In genomic region chr6:12886961-12887775, GRCh38 we compare ENCODE assay signal across 15 cellular contexts.
DNase-seq lines count a peak whose midpoint lies in the region; ATAC-seq and TF ChIP-seq lines count a peak whose summit lies in the region.
"Had no signal": no experiment of that assay in that cellular context is flagged by ENCODE, and none has a peak within 500 bp of the region (broad histone marks: within the 10 kb centered on the region; RNA-seq: fewer than 3 reads in every experiment).

No MANE protein-coding gene starts in this region.

- no peak for TF ChIP-seq CTCF in H9 (conservative IDR thresholded peaks at IDR 0.05)
- TF ChIP-seq CTCF in astrocyte of the spinal cord (IDR thresholded peaks at IDR 0.05; ENCODE audit: low read depth, low read length) = no peak
- no peak for TF ChIP-seq CTCF in right lobe of liver (IDR thresholded peaks at IDR 0.05)
- TF ChIP-seq CTCF in esophagus muscularis mucosa (IDR thresholded peaks at IDR 0.05) = no peak

- WGBS in H9 (ENCODE audit: extremely low coverage, insufficient read length, low lambda C conversion rate) = no CpG with 5 or more reads among the region's 8 CpGs
- WGBS in right lobe of liver (ENCODE audit: insufficient coverage, low coverage, low lambda C conversion rate, missing lambda C conversion rate) = 39% methylated on average over 8 of the region's 8 CpGs
- WGBS in esophagus muscularis mucosa = 71% methylated on average over 8 of the region's 8 CpGs

- peaks cover 17 to 36% (median 29%) of the 10 kb centered on the region in 3 experiments for H3K36me3 Mint-ChIP-seq in H9 (ENCODE audit: insufficient read depth in 1 of 3, low read depth in 3 of 3)
- H3K36me3 Mint-ChIP-seq: CD14-positive monocyte had no signal

- TF ChIP-seq POLR2A in right lobe of liver (IDR thresholded peaks at IDR 0.05) (no peak), esophagus muscularis mucosa (IDR thresholded peaks at IDR 0.05; ENCODE audit: low read depth) (no peak), GM18505 (IDR thresholded peaks at IDR 0.05; ENCODE audit: borderline replicate concordance, extremely low read depth, insufficient read depth, insufficient read length) (no peak)

- peak overlapping the region; percentile 41 to 51; a peak in 4 of 5 replicates for H3K4me3 Mint-ChIP-seq in H9
- H3K4me3 Mint-ChIP-seq: activated naive CD4-positive, alpha-beta T cell treated with anti-CD3 and anti-CD28 coated beads for 36 hours; CD14-positive monocyte had no signal

- H3K27ac ChIP-seq in BLaER1 treated with 17β-estradiol and CSF1 and Interleukin-3, amounts not matched to agents 10 nM and 100 nM = no peak overlapping the region
- H3K27ac ChIP-seq in H9 (ENCODE audit: insufficient read length, low read depth, low read length) = no peak overlapping the region
- H3K27ac ChIP-seq in right lobe of liver = no peak overlapping the region
- no peak overlapping the region for H3K27ac ChIP-seq in esophagus muscularis mucosa (replicated peaks in 1 of 4)
- H3K27ac ChIP-seq: tibial nerve had no signal

- H4K5ac ChIP-seq in H9 (ENCODE audit: insufficient read length, low read depth, low read length) = no peak overlapping the region

- H2BK15ac ChIP-seq in H9 (ENCODE audit: low read depth, low read length) = no peak overlapping the region

- in situ Hi-C loops in astrocyte of the spinal cord (cut with HindIII; ENCODE audit: low sequenced_read_pairs) = no loop called here

- no peak for TF ChIP-seq EP300 in esophagus muscularis mucosa (IDR thresholded peaks at IDR 0.05)

- no peak overlapping the region for H3K4me3 ChIP-seq in BLaER1 treated with 17β-estradiol and CSF1 and Interleukin-3, amounts not matched to agents 10 nM and 100 nM
- H3K4me3 ChIP-seq in astrocyte of the spinal cord (ENCODE audit: low read depth, low read length) (no peak overlapping the region), right lobe of liver (no peak overlapping the region), esophagus muscularis mucosa (no peak overlapping the region)
- H3K4me3 ChIP-seq: tibial nerve had no signal

- H3K4me1 ChIP-seq in BLaER1 treated with 17β-estradiol and CSF1 and Interleukin-3, amounts not matched to agents 10 nM and 100 nM = peaks cover 0 to 14% (median 6%) of the 10 kb centered on the region in 10 experiments; a peak in 10 of 20 replicates
- peaks cover 5% of the 10 kb centered on the region; the same call in 1 of the 2 replicates for H3K4me1 ChIP-seq in H9 (ENCODE audit: insufficient read depth, low read length)
- H3K4me1 ChIP-seq in right lobe of liver = no peaks in the 10 kb centered on the region
- peaks cover 0 to 5% (median 0%) of the 10 kb centered on the region in 4 donors for H3K4me1 ChIP-seq in esophagus muscularis mucosa
- H3K4me1 ChIP-seq: tibial nerve had no signal

- peak; percentile 65 for DNase-seq in H9
- peak; percentile 23 for DNase-seq in astrocyte of the spinal cord (ENCODE audit: low read depth, low spot score)
- peak; percentile 86 for DNase-seq in kidney tubule cell (ENCODE audit: low spot score)
- no peak for DNase-seq in NCI-H2196 treated with DMSO at 0.1 percent for 48 hours (lab: John Stamatoyannopoulos, UW; ENCODE audit: unreplicated experiment)
- no peak for DNase-seq in right lobe of liver
- DNase-seq in esophagus muscularis mucosa (ENCODE audit: extremely low spot score) = no peak
- DNase-seq: activated naive CD4-positive, alpha-beta T cell treated with anti-CD3 and anti-CD28 coated beads for 36 hours; DND-41; NCI-H1105 treated with DMSO at 0.1 percent for 48 hours; stimulated activated CD4-positive, alpha-beta T cell treated with anti-CD3 and anti-CD28 coated beads, Interleukin-4, amount 100 ng/mL, for 1 hour had no signal

- no peak overlapping the region for H2AK5ac ChIP-seq in H9 (ENCODE audit: insufficient read length, low read length)

- no peak overlapping the region for H2AFZ ChIP-seq in H9 (ENCODE audit: low read length)

- ATAC-seq in right lobe of liver (no peak), GM18505 (IDR thresholded peaks at IDR 0.05; ENCODE audit: unreplicated experiment) (no peak)
- ATAC-seq: sciatic nerve had no signal

- no peaks in the 10 kb centered on the region for H3K27me3 Mint-ChIP-seq in H9 (ENCODE audit: low read depth)

- H3K4me1 Mint-ChIP-seq in H9 = peaks cover 19 to 24% of the 10 kb centered on the region in 2 experiments
- H3K4me1 Mint-ChIP-seq: CD14-positive monocyte had no signal

- H3K4me2 ChIP-seq in BLaER1 treated with 17β-estradiol and CSF1 and Interleukin-3, amounts not matched to agents 10 nM and 100 nM = peak overlapping the region in 7 of 11 experiments; percentile 10 to 41 (median 15); a peak in 9 of 22 replicates
- peak overlapping the region; percentile 15 for H3K4me2 ChIP-seq in H9 (ENCODE audit: insufficient read depth, insufficient read length, low read length)

- no peak overlapping the region for H2BK120ac ChIP-seq in H9 (ENCODE audit: low read depth, low read length, poor library complexity, severe bottlenecking)

- H3K23me2 ChIP-seq in H9 (ENCODE audit: insufficient read length, low read depth, low read length, poor library complexity, severe bottlenecking) = no peaks in the 10 kb centered on the region

- H3K27me3 ChIP-seq in BLaER1 treated with 17β-estradiol and CSF1 and Interleukin-3, amounts not matched to agents 10 nM and 100 nM = no peaks in the 10 kb centered on the region
- H3K27me3 ChIP-seq in H9 (ENCODE audit: insufficient read depth, low read length) (no peaks in the 10 kb centered on the region), right lobe of liver (no peaks in the 10 kb centered on the region), esophagus muscularis mucosa (peaks cover 0 to 14% (median 0%) of the 10 kb centered on the region in 4 donors)

- no peak overlapping the region for H2BK5ac ChIP-seq in H9 (ENCODE audit: insufficient read length, low read length)

- H3K27ac Mint-ChIP-seq in H9 = peak overlapping the region in 2 of 3 experiments; percentile 95 to 96; a peak in 5 of 7 replicates
- H3K27ac Mint-ChIP-seq: activated naive CD4-positive, alpha-beta T cell treated with anti-CD3 and anti-CD28 coated beads for 36 hours; CD14-positive monocyte had no signal

- intact Hi-C loops in right lobe of liver (cut with DNase I) = no loop called here
- intact Hi-C loops in esophagus muscularis mucosa (cut with DNase I) = no loop called here

- no peak overlapping the region for H3K14ac ChIP-seq in H9 (ENCODE audit: insufficient read depth, low read length)

- no peaks in the 10 kb centered on the region for H3K79me1 ChIP-seq in H9 (ENCODE audit: insufficient read depth, low read depth, low read length, poor library complexity, severe bottlenecking)

- H3K18ac ChIP-seq in H9 (ENCODE audit: insufficient read length, low read depth, low read length) = peak overlapping the region; percentile 15

- no peak overlapping the region for H2BK12ac ChIP-seq in H9 (ENCODE audit: insufficient read length, low read depth, low read length)

- peaks cover 26 to 33% of the 10 kb centered on the region in 2 experiments for H3K9me3 Mint-ChIP-seq in H9

- H4K20me1 ChIP-seq in BLaER1 treated with 17β-estradiol and CSF1 and Interleukin-3, amounts not matched to agents 10 nM and 100 nM = no peaks in the 10 kb centered on the region
- no peaks in the 10 kb centered on the region for H4K20me1 ChIP-seq in H9 (ENCODE audit: control insufficient read depth, insufficient read depth, insufficient read length)

- H2BK20ac ChIP-seq in H9 (ENCODE audit: low read depth, low read length, poor library complexity, severe bottlenecking) = no peak overlapping the region

- H4K91ac ChIP-seq in H9 (ENCODE audit: insufficient read length, low read depth, low read length) = no peak overlapping the region

- H3K79me2 ChIP-seq in H9 (ENCODE audit: insufficient read depth, low read length) = no peaks in the 10 kb centered on the region

- H4K8ac ChIP-seq in H9 (replicated peaks; ENCODE audit: insufficient read length, low read depth, low read length) = no peak overlapping the region

- H3T11ph ChIP-seq in H9 (ENCODE audit: low read length) = no peak overlapping the region

- H3K23ac ChIP-seq in H9 (ENCODE audit: insufficient read length, low read depth, low read length) = no peak overlapping the region

- no peak overlapping the region for H3K4ac ChIP-seq in H9 (ENCODE audit: low read depth, low read length)

- peaks cover 25 to 39% (median 28%) of the 10 kb centered on the region in 11 experiments for H3K9me3 ChIP-seq in BLaER1 treated with 17β-estradiol and CSF1 and Interleukin-3, amounts not matched to agents 10 nM and 100 nM (replicated peaks in 1 of 11)
- no peaks in the 10 kb centered on the region for H3K9me3 ChIP-seq in H9 (ENCODE audit: control insufficient read depth, low read depth, low read length)
- no peaks in the 10 kb centered on the region for H3K9me3 ChIP-seq in right lobe of liver
- H3K9me3 ChIP-seq in esophagus muscularis mucosa = peaks cover 0 to 12% (median 3%) of the 10 kb centered on the region in 4 donors

- no peak overlapping the region for H3K56ac ChIP-seq in H9 (ENCODE audit: insufficient read length, low read depth, low read length)

- no peak overlapping the region for H3K9ac ChIP-seq in BLaER1 treated with 17β-estradiol and CSF1 and Interleukin-3, amounts not matched to agents 10 nM and 100 nM
- H3K9ac ChIP-seq in H9 (ENCODE audit: extremely low read depth, insufficient read length, low read length) = no peak overlapping the region

- no peaks in the 10 kb centered on the region; a peak in 1 of 22 replicates for H3K36me3 ChIP-seq in BLaER1 treated with 17β-estradiol and CSF1 and Interleukin-3, amounts not matched to agents 10 nM and 100 nM
- H3K36me3 ChIP-seq in right lobe of liver = no peaks in the 10 kb centered on the region
- H3K36me3 ChIP-seq in esophagus muscularis mucosa = no peaks in the 10 kb centered on the region
- H3K36me3 ChIP-seq: tibial nerve had no signal

Comparison
In these comparisons a context has a peak if more than half of its experiments do, and no peak if none do; other contexts are left out.
1. DNase-seq: peak in H9 (single experiment), astrocyte of the spinal cord (single experiment) and kidney tubule cell (single experiment); none in NCI-H2196 treated with DMSO at 0.1 percent for 48 hours (single experiment), right lobe of liver (0 of 3) and esophagus muscularis mucosa (single experiment).